ENCODE assay signal across 27 cellular contexts in the genomic region with DNA sequence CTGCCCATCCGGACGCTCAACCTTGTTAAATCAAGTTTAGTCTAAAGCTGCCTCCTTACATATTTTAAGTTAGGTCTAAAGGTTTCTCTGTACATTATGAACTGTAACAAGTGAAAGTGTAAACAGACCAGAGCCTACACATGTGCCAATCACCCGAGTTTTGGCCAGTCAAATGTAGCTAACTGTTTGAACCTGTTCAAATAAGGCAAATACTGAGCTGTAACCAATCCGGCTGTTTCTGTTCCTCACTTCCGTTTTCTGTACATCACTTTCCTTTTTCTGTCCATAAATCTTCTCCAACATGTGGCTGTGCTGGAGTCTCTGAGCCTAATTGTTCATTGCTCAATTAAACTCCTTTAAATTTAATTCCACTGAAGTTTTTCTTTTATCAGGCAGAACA.
"Had no signal": no experiment of that assay in that cellular context is flagged by ENCODE, and none has a peak within 500 bp of the region (broad histone marks: within the 10 kb centered on the region; RNA-seq: fewer than 3 reads in every experiment).

No MANE protein-coding gene starts in this region.

- H3K4me2 ChIP-seq: PC-9 had no signal

- DNase-seq: activated CD4-positive, alpha-beta T cell treated with anti-CD3 and anti-CD28 coated beads, Interleukin-2, amount 10 ng/mL, durations not matched to agents 24 days and 14 days; activated CD4-positive, alpha-beta T cell treated with anti-CD3 and anti-CD28 coated beads, Interleukin-2, amount 50 U/mL, for 4 hours; activated CD8-positive, alpha-beta T cell treated with anti-CD3 and anti-CD28 coated beads for 36 hours; activated gamma-delta T cell; activated naive CD4-positive, alpha-beta T cell treated with Interleukin-2 at 50 U/mL for 16 hours; activated naive CD8-positive, alpha-beta T cell treated with anti-CD3 and anti-CD28 coated beads, Interleukin-2, amount 10 ng/mL, durations not matched to agents 7 days and 5 days; activated T-cell treated with anti-CD3 and anti-CD28 coated beads, Interleukin-2, amount 50 U/mL, for 24 hours; amygdala; central memory CD4-positive, alpha-beta T cell; Kasumi-1; MG63; NCI-H1048; NCI-H1105 treated with DMSO at 0.1 percent for 48 hours; NCI-H1436 treated with DMSO at 0.1 percent for 48 hours; NCI-H1694 treated with DMSO at 0.1 percent for 48 hours; NCI-H2029; NCI-H345; NCI-H524 treated with DMSO at 0.1 percent for 48 hours; PC-9; T1000 had no signal

- H3K4me3 ChIP-seq: MG63, PC-9 had no signal

- H3K27me3 ChIP-seq: MG63 had no signal

- H3K36me3 ChIP-seq: MG63 had no signal

- H2AFZ ChIP-seq: PC-9 had no signal

- ATAC-seq: activated CD8-positive, alpha-beta T cell treated with anti-CD3 and anti-CD28 coated beads for 36 hours; Right ventricle myocardium inferior had no signal

- H3K9me3 ChIP-seq: MG63 had no signal

- FAIRE-seq: astrocyte, bronchial epithelial cell, colon, RCC 7860, TTC549 had no signal

- H3K27ac ChIP-seq: PC-9, RWPE1 had no signal
